20 cellular contexts compared by ENCODE assay signal in genomic region chr6:466564-466963, GRCh38.
DNase-seq lines count a peak whose midpoint lies in the region; TF ChIP-seq lines count a peak whose summit lies in the region.
"Had no signal": no experiment of that assay in that cellular context is flagged by ENCODE, and none has a peak within 500 bp of the region (broad histone marks: within the 10 kb centered on the region; RNA-seq: fewer than 3 reads in every experiment).

No MANE protein-coding gene starts in this region.

- no peak overlapping the region for H3K4me3 ChIP-seq in neural progenitor cell
- H3K4me3 ChIP-seq: BLaER1 treated with 17β-estradiol and CSF1 and Interleukin-3, amounts not matched to agents 10 nM and 100 nM had no signal

- no peaks in the 10 kb centered on the region for H3K36me3 ChIP-seq in neural progenitor cell
- H3K36me3 ChIP-seq: BLaER1 treated with 17β-estradiol and CSF1 and Interleukin-3, amounts not matched to agents 10 nM and 100 nM had no signal

- POLR2A ChIA-PET in activated CD4-positive, alpha-beta memory T cell treated with anti-CD3 and anti-CD28 coated beads for 36 hours (lab: Charles Lee), result interaction anchor here (0.7 to 2.9 kb wide), 4 partner anchors 18 to 75 kb away, joined by 3 to 19 read pairs (median 8); partner anchors contain the start of gene IRF4

- H3F3A ChIP-seq in neural progenitor cell (ENCODE audit: low read depth), result no peaks in the 10 kb centered on the region

- TF ChIP-seq CTCF in neural progenitor cell (IDR thresholded peaks at IDR 0.05), result no peak

- H3K27ac Mint-ChIP-seq in activated CD4-positive, alpha-beta memory T cell treated with anti-CD3 and anti-CD28 coated beads for 36 hours, result peak overlapping the region; percentile 49
- no peak overlapping the region for H3K27ac Mint-ChIP-seq in neural progenitor cell
- H3K27ac Mint-ChIP-seq: CD8-positive, alpha-beta T cell had no signal

- DNase-seq in activated CD8-positive, alpha-beta memory T cell treated with anti-CD3 and anti-CD28 coated beads for 24 hours, result peak; percentile 53
- DNase-seq in activated CD8-positive, alpha-beta memory T cell treated with anti-CD3 and anti-CD28 coated beads, Interleukin-2, amount 50 U/mL, for 4 hours, result no peak
- DNase-seq in HT1080 (ENCODE audit: low read depth) (peak; percentile 23), neural progenitor cell (ENCODE audit: low spot score) (no peak), NCI-H2227 (lab: John Stamatoyannopoulos, UW; ENCODE audit: unreplicated experiment) (no peak), cerebellar nuclear complex (lab: John Stamatoyannopoulos, UW) (no peak), NCI-H1105 (lab: John Stamatoyannopoulos, UW) (no peak)
- DNase-seq in activated CD4-positive, alpha-beta memory T cell treated with anti-CD3 and anti-CD28 coated beads for 36 hours, result peak; percentile 48
- DNase-seq: CD8-positive, alpha-beta T cell; DMS53; GOT3; MV-4-11; NCI-H1417 treated with DMSO at 0.1 percent for 48 hours; NCI-H187 treated with DMSO at 0.1 percent for 48 hours; NCI-H226; NCI-H524; PC-3; RPMI8226; SIG-M5 had no signal

- H3K4me2 ChIP-seq in neural progenitor cell, result no peak overlapping the region

- no peaks in the 10 kb centered on the region for H4K20me1 ChIP-seq in neural progenitor cell (ENCODE audit: low read depth)
- H4K20me1 ChIP-seq: BLaER1 treated with 17β-estradiol and CSF1 and Interleukin-3, amounts not matched to agents 10 nM and 100 nM had no signal

- H2AFZ ChIP-seq in neural progenitor cell (replicated peaks), result no peak overlapping the region

- CTCF ChIA-PET in activated CD4-positive, alpha-beta memory T cell treated with anti-CD3 and anti-CD28 coated beads for 36 hours (lab: Charles Lee), result interaction anchor here (0.6 to 1.2 kb wide), 2 partner anchors 31 to 91 kb away, joined by 3 read pairs; no protein-coding TSS in a partner anchor

- no peaks in the 10 kb centered on the region for H3K79me2 ChIP-seq in neural progenitor cell (ENCODE audit: low read depth)

- no peaks in the 10 kb centered on the region for H3K9me3 Mint-ChIP-seq in activated CD4-positive, alpha-beta memory T cell treated with anti-CD3 and anti-CD28 coated beads for 36 hours
- H3K9me3 Mint-ChIP-seq in neural progenitor cell, result peaks cover 4% of the 10 kb centered on the region
- H3K9me3 Mint-ChIP-seq: CD8-positive, alpha-beta T cell had no signal

- H3K4me1 ChIP-seq in neural progenitor cell, result peaks cover 6% of the 10 kb centered on the region

- no peak overlapping the region for H3K27ac ChIP-seq in neural progenitor cell
- H3K27ac ChIP-seq: BLaER1 treated with 17β-estradiol and CSF1 and Interleukin-3, amounts not matched to agents 10 nM and 100 nM had no signal

- peaks cover 35% of the 10 kb centered on the region for H3K27me3 Mint-ChIP-seq in activated CD4-positive, alpha-beta memory T cell treated with anti-CD3 and anti-CD28 coated beads for 36 hours
- H3K27me3 Mint-ChIP-seq in neural progenitor cell (ENCODE audit: insufficient read depth, low read depth), result peaks cover 11% of the 10 kb centered on the region

- H3K36me3 Mint-ChIP-seq in activated CD4-positive, alpha-beta memory T cell treated with anti-CD3 and anti-CD28 coated beads for 36 hours, result peaks cover 2% of the 10 kb centered on the region
- no peaks in the 10 kb centered on the region for H3K36me3 Mint-ChIP-seq in neural progenitor cell
- H3K36me3 Mint-ChIP-seq: CD8-positive, alpha-beta T cell had no signal

- no peaks in the 10 kb centered on the region for H3K27me3 ChIP-seq in neural progenitor cell

- peaks cover 51% of the 10 kb centered on the region for H3K4me1 Mint-ChIP-seq in activated CD4-positive, alpha-beta memory T cell treated with anti-CD3 and anti-CD28 coated beads for 36 hours (ENCODE audit: low read depth)
- H3K4me1 Mint-ChIP-seq in neural progenitor cell, result peaks cover 4% of the 10 kb centered on the region

- no peaks in the 10 kb centered on the region for H3K9me3 ChIP-seq in neural progenitor cell (ENCODE audit: low read depth)
- H3K9me3 ChIP-seq: BLaER1 treated with 17β-estradiol and CSF1 and Interleukin-3, amounts not matched to agents 10 nM and 100 nM had no signal

- no peak overlapping the region for H3K4me3 Mint-ChIP-seq in activated CD4-positive, alpha-beta memory T cell treated with anti-CD3 and anti-CD28 coated beads for 36 hours
- peak overlapping the region; percentile 46 for H3K4me3 Mint-ChIP-seq in neural progenitor cell
- H3K4me3 Mint-ChIP-seq: CD8-positive, alpha-beta T cell had no signal

- intact Hi-C loops in activated CD4-positive, alpha-beta memory T cell treated with anti-CD3 and anti-CD28 coated beads for 36 hours (cut with micrococcal nuclease), result loop anchor here (2.0 kb wide), 1 partner anchor 32 kb away; no protein-coding TSS in a partner anchor

- no peak overlapping the region for H3K9ac ChIP-seq in neural progenitor cell
- H3K9ac ChIP-seq: BLaER1 treated with 17β-estradiol and CSF1 and Interleukin-3, amounts not matched to agents 10 nM and 100 nM had no signal

Comparison
In these comparisons a context has a peak if more than half of its experiments do, and no peak if none do; other contexts are left out.
1. DNase-seq: peak in activated CD8-positive, alpha-beta memory T cell treated with anti-CD3 and anti-CD28 coated beads for 24 hours (single experiment), HT1080 (single experiment) and activated CD4-positive, alpha-beta memory T cell treated with anti-CD3 and anti-CD28 coated beads for 36 hours (single experiment); none in activated CD8-positive, alpha-beta memory T cell treated with anti-CD3 and anti-CD28 coated beads, Interleukin-2, amount 50 U/mL, for 4 hours (single experiment), neural progenitor cell (single experiment), NCI-H2227 (single experiment), cerebellar nuclear complex (0 of 2) and NCI-H1105 (single experiment).